ENCODE assay signal across 1 cellular context in the genomic region with DNA sequence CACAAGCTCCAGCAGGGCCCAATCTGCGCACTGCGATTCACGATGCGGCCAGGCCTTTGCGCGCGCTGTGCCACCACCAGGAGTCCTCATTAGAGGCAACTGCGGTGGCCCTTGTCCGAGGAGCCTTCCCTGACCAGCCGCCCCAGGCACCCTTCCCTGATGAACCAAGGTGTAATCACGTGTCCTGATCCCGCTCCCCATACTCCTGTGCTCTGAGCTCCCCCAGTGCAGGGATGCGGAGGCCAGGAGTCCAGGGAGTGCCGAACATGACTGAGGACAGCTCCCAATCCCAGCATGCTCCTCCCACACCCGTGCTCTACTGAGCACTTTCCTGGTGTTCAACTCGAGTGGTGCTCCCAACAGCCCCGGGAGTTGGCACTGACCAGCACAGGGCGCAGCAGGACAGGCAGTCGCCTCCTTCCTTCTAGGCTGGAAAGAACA.
TF ChIP-seq lines count a peak whose summit lies in the region.

No MANE protein-coding gene starts in this region.

TF ChIP-seq in H1, 55 proteins besides CTCF, POLR2A, EP300 and RAD21:
- TF ChIP-seq TCF12 (IDR thresholded peaks at IDR 0.05; ENCODE audit: low read depth, low read length) (no peak), BRCA1 (IDR thresholded peaks at IDR 0.05; ENCODE audit: low read depth, low read length) (no peak), NRF1 (IDR thresholded peaks at IDR 0.05; ENCODE audit: low read depth, low read length) (no peak), POLR2AphosphoS5 (IDR thresholded peaks at IDR 0.05; ENCODE audit: low read depth, low read length) (no peak), NANOG (IDR thresholded peaks at IDR 0.05; ENCODE audit: insufficient read depth, low read depth, low read length, poor library complexity, severe bottlenecking) (no peak), SP2 (IDR thresholded peaks at IDR 0.05; ENCODE audit: low read length) (no peak)
- TF ChIP-seq, protein P1, sequence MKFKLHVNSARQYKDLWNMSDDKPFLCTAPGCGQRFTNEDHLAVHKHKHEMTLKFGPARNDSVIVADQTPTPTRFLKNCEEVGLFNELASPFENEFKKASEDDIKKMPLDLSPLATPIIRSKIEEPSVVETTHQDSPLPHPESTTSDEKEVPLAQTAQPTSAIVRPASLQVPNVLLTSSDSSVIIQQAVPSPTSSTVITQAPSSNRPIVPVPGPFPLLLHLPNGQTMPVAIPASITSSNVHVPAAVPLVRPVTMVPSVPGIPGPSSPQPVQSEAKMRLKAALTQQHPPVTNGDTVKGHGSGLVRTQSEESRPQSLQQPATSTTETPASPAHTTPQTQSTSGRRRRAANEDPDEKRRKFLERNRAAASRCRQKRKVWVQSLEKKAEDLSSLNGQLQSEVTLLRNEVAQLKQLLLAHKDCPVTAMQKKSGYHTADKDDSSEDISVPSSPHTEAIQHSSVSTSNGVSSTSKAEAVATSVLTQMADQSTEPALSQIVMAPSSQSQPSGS (IDR thresholded peaks at IDR 0.05; ENCODE audit: low read length): no peak
